Comparison of ENCODE assay signal across 8 cellular contexts in the genomic region with DNA sequence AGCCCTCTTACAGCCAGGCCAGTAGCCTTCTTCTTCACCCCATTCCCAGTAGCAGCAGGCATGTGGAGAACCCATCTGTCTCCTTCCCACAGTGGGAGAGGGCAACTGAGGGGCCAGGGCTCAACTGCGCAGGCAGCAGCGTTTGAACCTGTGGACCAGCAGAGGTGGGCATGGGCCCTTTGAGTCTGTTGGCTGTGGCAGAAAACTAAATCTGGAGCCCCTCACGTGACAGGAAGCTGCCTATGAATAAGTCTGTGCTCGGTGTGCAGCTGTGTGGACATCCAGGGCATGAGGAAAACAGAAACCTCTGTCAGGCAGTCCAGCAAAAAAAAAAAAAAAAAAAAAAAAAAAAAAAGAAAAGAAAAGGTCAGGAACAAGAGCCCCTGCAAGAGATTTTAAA.
DNase-seq lines count a peak whose midpoint lies in the region; ATAC-seq and TF ChIP-seq lines count a peak whose summit lies in the region.

No MANE protein-coding gene starts in this region.

- ATAC-seq in activated CD8-positive, alpha-beta memory T cell treated with anti-CD3 and anti-CD28 coated beads, Interleukin-2, amount 10 ng/mL, durations not matched to agents 7 days and 5 days: peak; percentile 78
- ATAC-seq in HG02678 (IDR thresholded peaks at IDR 0.05; ENCODE audit: unreplicated experiment): peak; percentile 79
- no peak for ATAC-seq in activated T-cell treated with anti-CD3 and anti-CD28 coated beads, Interleukin-2, amount 50 U/mL, for 4 hours

- H3K4me1 Mint-ChIP-seq in activated CD8-positive, alpha-beta memory T cell treated with anti-CD3 and anti-CD28 coated beads, Interleukin-2, amount 10 ng/mL, durations not matched to agents 7 days and 5 days: peaks cover 55% of the 10 kb centered on the region
- peaks cover 4% of the 10 kb centered on the region for H3K4me1 Mint-ChIP-seq in neural crest cell
- H3K4me1 Mint-ChIP-seq in activated T-cell treated with anti-CD3 and anti-CD28 coated beads, Interleukin-2, amount 50 U/mL, for 4 hours (ENCODE audit: low read depth): peaks cover 21% of the 10 kb centered on the region

- H3K4me3 Mint-ChIP-seq in activated CD8-positive, alpha-beta memory T cell treated with anti-CD3 and anti-CD28 coated beads, Interleukin-2, amount 10 ng/mL, durations not matched to agents 7 days and 5 days: no peak overlapping the region
- H3K4me3 Mint-ChIP-seq in neural crest cell: no peak overlapping the region
- H3K4me3 Mint-ChIP-seq in activated T-cell treated with anti-CD3 and anti-CD28 coated beads, Interleukin-2, amount 50 U/mL, for 4 hours: no peak overlapping the region

- H3K36me3 Mint-ChIP-seq in activated CD8-positive, alpha-beta memory T cell treated with anti-CD3 and anti-CD28 coated beads, Interleukin-2, amount 10 ng/mL, durations not matched to agents 7 days and 5 days: peaks cover 4% of the 10 kb centered on the region
- no peaks in the 10 kb centered on the region for H3K36me3 Mint-ChIP-seq in neural crest cell (ENCODE audit: low read depth)
- H3K36me3 Mint-ChIP-seq in activated T-cell treated with anti-CD3 and anti-CD28 coated beads, Interleukin-2, amount 50 U/mL, for 4 hours (ENCODE audit: insufficient read depth): no peaks in the 10 kb centered on the region

- peak overlapping the region; percentile 25 for H3K27ac Mint-ChIP-seq in activated CD8-positive, alpha-beta memory T cell treated with anti-CD3 and anti-CD28 coated beads, Interleukin-2, amount 10 ng/mL, durations not matched to agents 7 days and 5 days
- H3K27ac Mint-ChIP-seq in neural crest cell (ENCODE audit: unreplicated experiment): no peak overlapping the region

- H3K27ac ChIP-seq in coronary artery: no peak overlapping the region

- TF ChIP-seq CTCF in neural crest cell (conservative IDR thresholded peaks at IDR 0.05): no peak
- no peak for TF ChIP-seq CTCF in coronary artery (IDR thresholded peaks at IDR 0.05)

- CTCF ChIA-PET in activated CD8-positive, alpha-beta memory T cell treated with anti-CD3 and anti-CD28 coated beads, Interleukin-2, amount 10 ng/mL, durations not matched to agents 7 days and 5 days (lab: Charles Lee): no interaction called here

- peak; percentile 71 for DNase-seq in activated CD8-positive, alpha-beta memory T cell treated with anti-CD3 and anti-CD28 coated beads, Interleukin-2, amount 10 ng/mL, durations not matched to agents 7 days and 5 days
- no peak for DNase-seq in activated CD8-positive, alpha-beta memory T cell treated with anti-CD3 and anti-CD28 coated beads for 24 hours
- peak; percentile 20 for DNase-seq in NOMO-1 treated with dmso at 0.1 percent for 144 hours (lab: John Stamatoyannopoulos, UW; ENCODE audit: unreplicated experiment)
- peak; percentile 2 for DNase-seq in neural crest cell (ENCODE audit: low read depth, low spot score)
- no peak for DNase-seq in activated T-cell treated with anti-CD3 and anti-CD28 coated beads, Interleukin-2, amount 50 U/mL, for 4 hours
- no peak for DNase-seq in coronary artery (ENCODE audit: low spot score)
- DNase-seq in SKM-1 treated with dmso at 0.1 percent for 144 hours (lab: John Stamatoyannopoulos, UW; ENCODE audit: unreplicated experiment): no peak

- H3K27me3 Mint-ChIP-seq in activated CD8-positive, alpha-beta memory T cell treated with anti-CD3 and anti-CD28 coated beads, Interleukin-2, amount 10 ng/mL, durations not matched to agents 7 days and 5 days: no peaks in the 10 kb centered on the region
- H3K27me3 Mint-ChIP-seq in neural crest cell (ENCODE audit: low read depth): no peaks in the 10 kb centered on the region
- H3K27me3 Mint-ChIP-seq in activated T-cell treated with anti-CD3 and anti-CD28 coated beads, Interleukin-2, amount 50 U/mL, for 4 hours (ENCODE audit: low read depth): no peaks in the 10 kb centered on the region

- no peak overlapping the region for H3K4me3 ChIP-seq in coronary artery

- H3K9me3 Mint-ChIP-seq in activated CD8-positive, alpha-beta memory T cell treated with anti-CD3 and anti-CD28 coated beads, Interleukin-2, amount 10 ng/mL, durations not matched to agents 7 days and 5 days (ENCODE audit: low read depth): no peaks in the 10 kb centered on the region
- H3K9me3 Mint-ChIP-seq in neural crest cell: peaks cover 2% of the 10 kb centered on the region
- H3K9me3 Mint-ChIP-seq in activated T-cell treated with anti-CD3 and anti-CD28 coated beads, Interleukin-2, amount 50 U/mL, for 4 hours: peaks cover 3% of the 10 kb centered on the region

Comparison
In these comparisons a context has a peak if more than half of its experiments do, and no peak if none do; other contexts are left out.
1. DNase-seq: peak in activated CD8-positive, alpha-beta memory T cell treated with anti-CD3 and anti-CD28 coated beads, Interleukin-2, amount 10 ng/mL, durations not matched to agents 7 days and 5 days (single experiment), NOMO-1 treated with dmso at 0.1 percent for 144 hours (single experiment) and neural crest cell (single experiment); none in activated CD8-positive, alpha-beta memory T cell treated with anti-CD3 and anti-CD28 coated beads for 24 hours (single experiment), activated T-cell treated with anti-CD3 and anti-CD28 coated beads, Interleukin-2, amount 50 U/mL, for 4 hours (single experiment), coronary artery (single experiment) and SKM-1 treated with dmso at 0.1 percent for 144 hours (single experiment).
2. ATAC-seq: peak in activated CD8-positive, alpha-beta memory T cell treated with anti-CD3 and anti-CD28 coated beads, Interleukin-2, amount 10 ng/mL, durations not matched to agents 7 days and 5 days (single experiment) and HG02678 (single experiment); none in activated T-cell treated with anti-CD3 and anti-CD28 coated beads, Interleukin-2, amount 50 U/mL, for 4 hours (0 of 2).